In genomic region chr1:153680120-153680403, GRCh38 we compare ENCODE assay signal across 13 cellular contexts. TPM values are rescaled to one million over a fixed set of nuclear protein-coding genes. Genes with fewer than 3 reads are reported as not detected.
DNase-seq lines count a peak whose midpoint lies in the region; ATAC-seq and TF ChIP-seq lines count a peak whose summit lies in the region.
"Had no signal": no experiment of that assay in that cellular context is flagged by ENCODE, and none has a peak within 500 bp of the region (broad histone marks: within the 10 kb centered on the region; RNA-seq: fewer than 3 reads in every experiment).

No MANE protein-coding gene starts in this region.

- H3K4me1 Mint-ChIP-seq in Caco-2 (ENCODE audit: low read depth, unreplicated experiment): peaks cover 35% of the 10 kb centered on the region
- peaks cover 16 to 27% (median 22%) of the 10 kb centered on the region in 3 donors for H3K4me1 Mint-ChIP-seq in T-cell

- H3K36me3 Mint-ChIP-seq in Caco-2 (ENCODE audit: insufficient read depth, unreplicated experiment) (peaks cover 19% of the 10 kb centered on the region), T-cell (no peaks in the 10 kb centered on the region)

- ATAC-seq in T-cell (replicated peaks in 1 of 4) (no peak), gastrocnemius medialis (no peak), HG02973 (IDR thresholded peaks at IDR 0.05; ENCODE audit: unreplicated experiment) (no peak)

- H3K9me3 ChIP-seq in Caco-2 (no peaks in the 10 kb centered on the region), gastrocnemius medialis (no peaks in the 10 kb centered on the region)

- CTCF ChIA-PET in Caco-2 (lab: Charles Lee): no interaction called here
- CTCF ChIA-PET in T-cell (lab: Charles Lee): interaction anchor here in 1 of 2 donors (1.2 kb wide), 1 partner anchor 169 kb away, joined by 3 read pairs; no protein-coding TSS in a partner anchor

- H3K4me3 ChIP-seq in Caco-2 (ENCODE audit: low read depth, low read length) (no peak overlapping the region), iPS-11a (ENCODE audit: low read depth, low read length) (peak overlapping the region; percentile 67), gastrocnemius medialis (peak overlapping the region; percentile 45 to 70 (median 59))

- TF ChIP-seq CTCF in Caco-2 (IDR thresholded peaks at IDR 0.05; ENCODE audit: insufficient read depth in 1 of 2, low read depth in 1 of 2, low read length in 1 of 2, severe bottlenecking in 1 of 2, unreplicated experiment in 1 of 2) (no peak), gastrocnemius medialis (IDR thresholded peaks at IDR 0.05 in 4 of 5, conservative IDR thresholded peaks at IDR 0.05 in 1 of 5) (no peak)

- peak overlapping the region; percentile 97 for H3K4me3 Mint-ChIP-seq in Caco-2 (ENCODE audit: unreplicated experiment)
- peak overlapping the region; percentile 53 to 81 (median 75) for H3K4me3 Mint-ChIP-seq in T-cell

- no TSS peak for BruUV-seq in Caco-2 (replicated peaks; lab: Mats Ljungman, UMichigan)

- intact Hi-C loops in Caco-2 (cut with micrococcal nuclease; ENCODE audit: unreplicated experiment) (no loop called here), gastrocnemius medialis (cut with DNase I; ENCODE audit: low total_unique reads) (no loop called here)

- TF ChIP-seq POLR2A in gastrocnemius medialis (IDR thresholded peaks at IDR 0.05): no peak

- DNase-seq in Caco-2 (no peak), T-cell (no peak), gastrocnemius medialis (no peak), NCI-H446 (lab: John Stamatoyannopoulos, UW) (no peak), T-helper 9 cell (no peak)
- DNase-seq in stimulated activated naive CD4-positive, alpha-beta T cell (lab: John Stamatoyannopoulos, UW): no peak
- DNase-seq: DMS79, left colon, NCI-H2029 treated with DMSO at 0.1 percent for 48 hours had no signal

- H3K27ac Mint-ChIP-seq in Caco-2 (ENCODE audit: unreplicated experiment) (no peak overlapping the region), T-cell (no peak overlapping the region)

- H3K9me3 Mint-ChIP-seq in Caco-2 (ENCODE audit: unreplicated experiment) (no peaks in the 10 kb centered on the region), T-cell (no peaks in the 10 kb centered on the region)

- H3K27me3 Mint-ChIP-seq in Caco-2 (ENCODE audit: insufficient read depth, unreplicated experiment): peaks cover 9% of the 10 kb centered on the region
- H3K27me3 Mint-ChIP-seq in T-cell: peaks cover 40 to 53% of the 10 kb centered on the region in 2 donors

- H3K27ac ChIP-seq in gastrocnemius medialis: peak overlapping the region in 3 of 4 donors; percentile 16 to 55 (median 48)
- H3K27ac ChIP-seq: HL-60, SJSA1 had no signal

- POLR2A ChIA-PET in Caco-2 (lab: Charles Lee) (no interaction called here), T-cell (lab: Charles Lee) (interaction anchor here in 1 of 2 donors (0.6 kb wide), 1 partner anchor 126 kb away, joined by 3 read pairs; no protein-coding TSS in a partner anchor)

- H3K4me1 ChIP-seq in Caco-2 (peaks cover 16% of the 10 kb centered on the region), gastrocnemius medialis (peaks cover 9 to 16% of the 10 kb centered on the region in 2 donors)

- in situ Hi-C loops in gastrocnemius medialis (cut with MboI; ENCODE audit: low sequenced_read_pairs in 4 of 4): loop anchor here in 1 of 4 donors (25.0 kb wide), 1 partner anchor 307 kb away; the partner anchor contains the start of genes JTB, RAB13 and RPS27

- H3K36me3 ChIP-seq in Caco-2 (ENCODE audit: control insufficient read depth, insufficient read depth, low read length): no peaks in the 10 kb centered on the region
- no peaks in the 10 kb centered on the region for H3K36me3 ChIP-seq in gastrocnemius medialis
- H3K36me3 ChIP-seq: SJSA1 had no signal

- H3K27me3 ChIP-seq in Caco-2 (replicated peaks; ENCODE audit: control insufficient read depth, insufficient read depth, low read length): no peaks in the 10 kb centered on the region
- H3K27me3 ChIP-seq in gastrocnemius medialis: peaks cover 20 to 27% (median 22%) of the 10 kb centered on the region in 3 donors

RNA-seq across cellular contexts. Expression of gene NPR1, which starts 1.6 kb away (rescaled TPM):
- total RNA-seq in Caco-2 (2022) (1.4 and 2.0 TPM in 2 replicates), T-cell (under 1 TPM in 3 of 5 donors, not detected in 2; 0.23 to 0.44 (median 0.35) TPM), gastrocnemius medialis (1 to 10 TPM; 3.0 to 7.1 (median 4.5) TPM)

RNA-seq across cellular contexts. Expression of gene ILF2, which starts 9.3 kb away (rescaled TPM):
- total RNA-seq in Caco-2 (2022): 287 and 289 TPM in 2 replicates
- 100 to 1,000 TPM in 2 of 5 donors, 10 to 100 TPM in 3; 86.6 to 137 (median 90.0) TPM for total RNA-seq in T-cell
- total RNA-seq in gastrocnemius medialis: 100 to 1,000 TPM; 110 to 138 (median 117) TPM

RNA-seq across cellular contexts. Expression of gene SNAPIN, which starts 21.6 kb away (rescaled TPM):
- 32.8 and 34.1 TPM in 2 replicates for total RNA-seq in Caco-2 (2022)
- 10 to 100 TPM; 16.1 to 29.8 (median 26.6) TPM for total RNA-seq in T-cell
- 100 to 1,000 TPM in 1 of 4 donors, 10 to 100 TPM in 3; 64.0 to 127 (median 90.0) TPM for total RNA-seq in gastrocnemius medialis

RNA-seq across cellular contexts. Expression of gene CHTOP, which starts 46.2 kb away (rescaled TPM):
- total RNA-seq in Caco-2 (2022) (85.1 and 90.6 TPM in 2 replicates), T-cell (100 to 1,000 TPM in 3 of 5 donors, 10 to 100 TPM in 2; 76.7 to 131 (median 130) TPM), gastrocnemius medialis (10 to 100 TPM; 49.5 to 73.4 (median 59.1) TPM)

RNA-seq across cellular contexts. Expression of gene INTS3, which starts 47.8 kb away (rescaled TPM):
- total RNA-seq in Caco-2 (2022) (39.0 and 43.4 TPM in 2 replicates), T-cell (10 to 100 TPM; 45.9 to 57.7 (median 48.5) TPM), gastrocnemius medialis (10 to 100 TPM; 16.1 to 28.0 (median 19.9) TPM)
